Comparison of ENCODE assay signal across 25 cellular contexts in the genomic region with DNA sequence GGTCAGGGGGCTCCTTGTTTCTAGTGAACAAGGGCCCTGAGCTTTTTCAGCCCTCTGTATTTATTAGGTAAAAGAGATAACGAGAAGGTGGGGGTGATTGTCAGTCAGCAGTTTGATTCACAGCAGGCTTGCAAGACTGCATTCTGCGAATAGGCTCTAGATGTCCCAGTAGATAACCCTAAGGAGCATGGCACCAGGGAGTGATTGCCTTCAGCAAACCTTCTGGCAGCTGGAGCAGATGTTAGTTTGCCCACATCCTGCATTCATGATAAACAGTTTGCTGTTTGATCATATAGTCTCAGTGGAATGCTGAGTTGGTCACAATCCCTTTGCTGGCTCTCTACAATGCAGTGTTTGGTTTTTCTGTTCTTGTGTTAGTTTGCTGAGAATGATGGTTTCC.
"Had no signal": no experiment of that assay in that cellular context is flagged by ENCODE, and none has a peak within 500 bp of the region (broad histone marks: within the 10 kb centered on the region; RNA-seq: fewer than 3 reads in every experiment).

No MANE protein-coding gene starts in this region.

- H2AFZ ChIP-seq: PC-9 had no signal

- H3K4me3 ChIP-seq: PC-9, Peyer's patch, SJSA1, SK-N-MC had no signal

- H3K36me3 ChIP-seq: Peyer's patch, SJSA1 had no signal

- DNase-seq: KBM-7; MV-4-11; NCI-H1092; NCI-H1105 treated with DMSO at 0.1 percent for 48 hours; NCI-H1417 treated with DMSO at 0.1 percent for 48 hours; NCI-H146; NCI-H1694 treated with DMSO at 0.1 percent for 48 hours; NCI-H1930; NCI-H2081; NCI-H2107; NCI-H2227 treated with DMSO at 0.1 percent for 48 hours; NCI-H524; NCI-H69; NCI-H774; NK-92 treated with Interleukin-12 subunit alpha and Interleukin-12 subunit beta, amount 100 ng/mL, for 24 hours; OCI-M1; PC-9; Peyer's patch; Right ventricle myocardium superior; RPMI8226; SIG-M5 had no signal

- H3K27me3 ChIP-seq: Peyer's patch, SJSA1 had no signal

- H3K4me1 ChIP-seq: Peyer's patch, SJSA1 had no signal

- H3K9me3 ChIP-seq: Peyer's patch, SJSA1 had no signal

- H3K4me3 Mint-ChIP-seq: IgD-negative memory B cell had no signal

- H3K36me3 Mint-ChIP-seq: IgD-negative memory B cell had no signal

- H3K4me2 ChIP-seq: PC-9 had no signal

- H3K27ac ChIP-seq: HL-60, PC-9, Peyer's patch, SJSA1, SK-N-MC had no signal
